In genomic region chr3:102170545-102170944, GRCh38 we compare ENCODE assay signal across 1 cellular context.
TF ChIP-seq lines count a peak whose summit lies in the region.

No MANE protein-coding gene starts in this region.

TF ChIP-seq in IMR-90, 13 proteins besides CTCF, POLR2A, EP300 and RAD21 (continued from another document):
- no peak for TF ChIP-seq ELK1 (IDR thresholded peaks at IDR 0.05; ENCODE audit: borderline replicate concordance, low read depth, low read length)
- TF ChIP-seq NFE2L2 (IDR thresholded peaks at IDR 0.05; ENCODE audit: low read depth, low read length) = no peak
- no peak for TF ChIP-seq RCOR1 (IDR thresholded peaks at IDR 0.05; ENCODE audit: insufficient replicate concordance, low read length)
- TF ChIP-seq FOS (IDR thresholded peaks at IDR 0.05; ENCODE audit: low read depth, low read length) = no peak
- no peak for TF ChIP-seq USF2 (IDR thresholded peaks at IDR 0.05; ENCODE audit: low read depth, low read length)
- TF ChIP-seq BHLHE40 (IDR thresholded peaks at IDR 0.05; ENCODE audit: low read depth, low read length) = no peak
- TF ChIP-seq CHD1 (IDR thresholded peaks at IDR 0.05; ENCODE audit: low read depth, low read length) = no peak
- no peak for TF ChIP-seq MAFK (IDR thresholded peaks at IDR 0.05; ENCODE audit: low read depth, low read length)
- TF ChIP-seq MXI1 (IDR thresholded peaks at IDR 0.05; ENCODE audit: borderline replicate concordance, low read depth, low read length) = no peak
- no peak for TF ChIP-seq RFX5 (IDR thresholded peaks at IDR 0.05; ENCODE audit: low read depth, low read length)
